In genomic region chr11:113977071-113977490, GRCh38 we compare ENCODE assay signal across 15 cellular contexts. TPM values are rescaled to one million over a fixed set of nuclear protein-coding genes. Genes with fewer than 3 reads are reported as not detected.
"Had no signal": no experiment of that assay in that cellular context is flagged by ENCODE, and none has a peak within 500 bp of the region (broad histone marks: within the 10 kb centered on the region; RNA-seq: fewer than 3 reads in every experiment).

No MANE protein-coding gene starts in this region.

- H3K27ac ChIP-seq: ascending aorta, esophagus squamous epithelium, psoas muscle, right lobe of liver, upper lobe of left lung had no signal

- H3K4me3 Mint-ChIP-seq: activated CD4-positive, alpha-beta memory T cell treated with anti-CD3 and anti-CD28 coated beads, Interleukin-2, amount 10 ng/mL, durations not matched to agents 7 days and 5 days; activated CD4-positive, alpha-beta T cell treated with anti-CD3 and anti-CD28 coated beads for 36 hours; nephron had no signal

- H3K4me1 ChIP-seq: ascending aorta, right lobe of liver had no signal

- H3K27me3 ChIP-seq: ascending aorta, right lobe of liver, upper lobe of left lung had no signal

- H3K4me1 Mint-ChIP-seq: activated CD4-positive, alpha-beta T cell treated with anti-CD3 and anti-CD28 coated beads for 36 hours had no signal

- H3K27ac Mint-ChIP-seq: activated CD4-positive, alpha-beta memory T cell treated with anti-CD3 and anti-CD28 coated beads, Interleukin-2, amount 10 ng/mL, durations not matched to agents 7 days and 5 days; activated CD4-positive, alpha-beta T cell treated with anti-CD3 and anti-CD28 coated beads for 36 hours; nephron had no signal

- H3K4me3 ChIP-seq: ascending aorta, esophagus squamous epithelium, psoas muscle, right lobe of liver, upper lobe of left lung had no signal

- ATAC-seq: activated CD4-positive, alpha-beta T cell treated with anti-CD3 and anti-CD28 coated beads for 36 hours; left colon; psoas muscle; right lobe of liver had no signal

- H3K36me3 ChIP-seq: ascending aorta, esophagus squamous epithelium, right lobe of liver, upper lobe of left lung had no signal

- H3K9me3 ChIP-seq: ascending aorta, esophagus squamous epithelium, psoas muscle, right lobe of liver, upper lobe of left lung had no signal

- DNase-seq: activated CD4-positive, alpha-beta memory T cell treated with anti-CD3 and anti-CD28 coated beads, Interleukin-2, amount 10 ng/mL, durations not matched to agents 7 days and 5 days; activated CD4-positive, alpha-beta T cell treated with anti-CD3 and anti-CD28 coated beads for 36 hours; activated T-cell treated with anti-CD3 and anti-CD28 coated beads, Interleukin-2, amount 50 U/mL, for 48 hours; esophagus squamous epithelium; foreskin fibroblast; left colon; mammary epithelial cell; psoas muscle; right lobe of liver; stimulated activated CD4-positive, alpha-beta T cell treated with anti-CD3 and anti-CD28 coated beads, Interleukin-2, amount 100 ng/mL, for 24 hours; stimulated activated naive CD4-positive, alpha-beta T cell treated with Interleukin-2 at 50 U/mL for 16 hours; upper lobe of left lung had no signal

- H3K9me3 Mint-ChIP-seq: activated CD4-positive, alpha-beta memory T cell treated with anti-CD3 and anti-CD28 coated beads, Interleukin-2, amount 10 ng/mL, durations not matched to agents 7 days and 5 days; nephron had no signal

RNA-seq across cellular contexts. Expression of gene HTR3A, which starts 2.2 kb away (rescaled TPM):
- total RNA-seq: activated CD4-positive, alpha-beta memory T cell treated with anti-CD3 and anti-CD28 coated beads, Interleukin-2, amount 10 ng/mL, durations not matched to agents 7 days and 5 days; activated CD4-positive, alpha-beta T cell treated with anti-CD3 and anti-CD28 coated beads for 36 hours; ascending aorta; bronchial epithelial cell; esophagus squamous epithelium; mammary epithelial cell; psoas muscle; upper lobe of left lung had no signal
- polyA plus RNA-seq: mammary epithelial cell had no signal
